In genomic region chr11:104650234-104650633, GRCh38 we compare ENCODE assay signal across 20 cellular contexts.
DNase-seq lines count a peak whose midpoint lies in the region; ATAC-seq lines count a peak whose summit lies in the region.
"Had no signal": no experiment of that assay in that cellular context is flagged by ENCODE, and none has a peak within 500 bp of the region (broad histone marks: within the 10 kb centered on the region; RNA-seq: fewer than 3 reads in every experiment).

No MANE protein-coding gene starts in this region.

- peaks cover 10% of the 10 kb centered on the region for H3K36me3 Mint-ChIP-seq in activated naive CD4-positive, alpha-beta T cell treated with anti-CD3 and anti-CD28 coated beads, Interleukin-2, amount 10 ng/mL, durations not matched to agents 7 days and 5 days
- peaks cover 11 to 15% of the 10 kb centered on the region in 2 donors for H3K36me3 Mint-ChIP-seq in activated naive CD4-positive, alpha-beta T cell treated with anti-CD3 and anti-CD28 coated beads, Interleukin-2, amount 50 U/mL, for 72 hours
- H3K36me3 Mint-ChIP-seq: activated naive CD4-positive, alpha-beta T cell treated with anti-CD3 and anti-CD28 coated beads, Interleukin-2, amount 50 U/mL, for 24 hours had no signal

- H3K9me3 Mint-ChIP-seq in activated naive CD4-positive, alpha-beta T cell treated with anti-CD3 and anti-CD28 coated beads, Interleukin-2, amount 10 ng/mL, durations not matched to agents 7 days and 5 days, result peaks cover 19% of the 10 kb centered on the region
- H3K9me3 Mint-ChIP-seq in activated naive CD4-positive, alpha-beta T cell treated with anti-CD3 and anti-CD28 coated beads, Interleukin-2, amount 50 U/mL, for 72 hours, result peaks cover 6 to 8% of the 10 kb centered on the region in 2 donors

- no peak overlapping the region for H3K4me3 ChIP-seq in Jurkat, Clone E6-1 (ENCODE audit: low read length)
- H3K4me3 ChIP-seq: pancreas, tibial nerve had no signal

- CTCF ChIA-PET in activated naive CD4-positive, alpha-beta T cell treated with anti-CD3 and anti-CD28 coated beads, Interleukin-2, amount 10 ng/mL, durations not matched to agents 7 days and 5 days (lab: Charles Lee), result no interaction called here

- no peak overlapping the region for H3K4me3 Mint-ChIP-seq in activated naive CD4-positive, alpha-beta T cell treated with anti-CD3 and anti-CD28 coated beads, Interleukin-2, amount 10 ng/mL, durations not matched to agents 7 days and 5 days
- H3K4me3 Mint-ChIP-seq: activated CD4-positive, alpha-beta T cell treated with anti-CD3 and anti-CD28 coated beads, Interleukin-2, amount 10 ng/mL, durations not matched to agents 7 days and 5 days; activated naive CD4-positive, alpha-beta T cell treated with anti-CD3 and anti-CD28 coated beads, Interleukin-2, amount 50 U/mL, for 24 hours; activated T-cell treated with anti-CD3 and anti-CD28 coated beads, Interleukin-2, amount 50 U/mL, for 4 hours; memory B cell; naive B cell had no signal

- no peaks in the 10 kb centered on the region for H3K27me3 Mint-ChIP-seq in activated naive CD4-positive, alpha-beta T cell treated with anti-CD3 and anti-CD28 coated beads, Interleukin-2, amount 10 ng/mL, durations not matched to agents 7 days and 5 days
- H3K27me3 Mint-ChIP-seq: activated CD4-positive, alpha-beta T cell treated with anti-CD3 and anti-CD28 coated beads, Interleukin-2, amount 10 ng/mL, durations not matched to agents 7 days and 5 days; activated naive CD4-positive, alpha-beta T cell treated with anti-CD3 and anti-CD28 coated beads, Interleukin-2, amount 50 U/mL, for 24 hours; memory B cell had no signal

- H3K4me1 Mint-ChIP-seq in activated naive CD4-positive, alpha-beta T cell treated with anti-CD3 and anti-CD28 coated beads, Interleukin-2, amount 10 ng/mL, durations not matched to agents 7 days and 5 days, result peaks cover 24% of the 10 kb centered on the region
- H3K4me1 Mint-ChIP-seq: naive B cell had no signal

- no peak overlapping the region for H3K27ac Mint-ChIP-seq in activated naive CD4-positive, alpha-beta T cell treated with anti-CD3 and anti-CD28 coated beads, Interleukin-2, amount 10 ng/mL, durations not matched to agents 7 days and 5 days
- no peak overlapping the region for H3K27ac Mint-ChIP-seq in activated naive CD4-positive, alpha-beta T cell treated with anti-CD3 and anti-CD28 coated beads, Interleukin-2, amount 50 U/mL, for 72 hours
- H3K27ac Mint-ChIP-seq: activated CD4-positive, alpha-beta T cell treated with anti-CD3 and anti-CD28 coated beads, Interleukin-2, amount 10 ng/mL, durations not matched to agents 7 days and 5 days; activated naive CD4-positive, alpha-beta T cell treated with anti-CD3 and anti-CD28 coated beads, Interleukin-2, amount 50 U/mL, for 24 hours; memory B cell; naive B cell had no signal

- peak; percentile 23 for DNase-seq in activated naive CD4-positive, alpha-beta T cell treated with anti-CD3 and anti-CD28 coated beads, Interleukin-2, amount 10 ng/mL, durations not matched to agents 7 days and 5 days
- DNase-seq in activated naive CD4-positive, alpha-beta T cell treated with anti-CD3 and anti-CD28 coated beads, Interleukin-2, amount 50 U/mL, for 72 hours (ENCODE audit: low spot score in 2 of 2), result no peak
- DNase-seq in Jurkat, Clone E6-1 (ENCODE audit: low read depth, low spot score), result peak; percentile 28
- DNase-seq in dermis microvascular lymphatic vessel endothelial cell (ENCODE audit: low read depth in 2 of 2), result peak; percentile 8 to 11
- DNase-seq in stimulated activated CD8-positive, alpha-beta memory T cell treated with anti-CD3 and anti-CD28 coated beads, Interleukin-4, amount 100 ng/mL, for 48 hours, result peak; percentile 33
- DNase-seq in HPDE6-E6E7 (ENCODE audit: extremely low spot score), result no peak
- DNase-seq: activated CD4-positive, alpha-beta T cell treated with anti-CD3 and anti-CD28 coated beads, Interleukin-2, amount 10 ng/mL, durations not matched to agents 7 days and 5 days; activated T-cell treated with anti-CD3 and anti-CD28 coated beads, Interleukin-2, amount 50 U/mL, for 4 hours; kidney; naive B cell; NCI-H1694; NCI-H226; pancreas; stimulated activated naive CD4-positive, alpha-beta T cell treated with Interleukin-2 at 50 U/mL for 16 hours had no signal

- ATAC-seq in activated naive CD4-positive, alpha-beta T cell treated with anti-CD3 and anti-CD28 coated beads, Interleukin-2, amount 50 U/mL, for 72 hours, result no peak
- no peak for ATAC-seq in GM21390 (IDR thresholded peaks at IDR 0.05; ENCODE audit: unreplicated experiment)
- ATAC-seq: activated T-cell treated with anti-CD3 and anti-CD28 coated beads, Interleukin-2, amount 50 U/mL, for 4 hours; HepG2; pancreas; sciatic nerve had no signal

Comparison
In these comparisons a context has a peak if more than half of its experiments do, and no peak if none do; other contexts are left out.
1. DNase-seq: peak in activated naive CD4-positive, alpha-beta T cell treated with anti-CD3 and anti-CD28 coated beads, Interleukin-2, amount 10 ng/mL, durations not matched to agents 7 days and 5 days (single experiment), Jurkat, Clone E6-1 (single experiment), dermis microvascular lymphatic vessel endothelial cell (2 of 2) and stimulated activated CD8-positive, alpha-beta memory T cell treated with anti-CD3 and anti-CD28 coated beads, Interleukin-4, amount 100 ng/mL, for 48 hours (single experiment); none in activated naive CD4-positive, alpha-beta T cell treated with anti-CD3 and anti-CD28 coated beads, Interleukin-2, amount 50 U/mL, for 72 hours (0 of 2) and HPDE6-E6E7 (single experiment).